ENCODE assay signal across 4 cellular contexts in the genomic region with DNA sequence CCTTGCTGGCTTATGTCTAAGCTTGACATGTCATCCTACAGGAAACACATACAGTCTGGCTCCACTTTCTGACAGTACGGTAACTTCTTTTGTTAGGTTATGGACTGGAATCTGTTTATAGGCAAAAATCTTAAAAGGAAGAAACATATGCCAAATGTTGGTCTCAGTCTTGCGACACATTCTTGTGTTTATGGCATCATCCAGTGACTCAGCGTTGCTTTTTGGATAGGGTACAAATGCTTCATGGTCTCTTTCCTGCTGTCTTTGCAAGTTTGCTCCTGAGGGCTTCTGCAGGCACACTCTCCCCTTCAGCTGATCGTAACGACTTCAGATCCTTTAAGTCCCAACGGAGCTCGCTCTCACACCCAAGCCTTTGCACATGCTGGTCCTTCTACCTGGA.
TF ChIP-seq lines count a peak whose summit lies in the region.

No MANE protein-coding gene starts in this region.

TF ChIP-seq in A549, 52 proteins besides CTCF, POLR2A, EP300 and RAD21:
- no peak for TF ChIP-seq HDAC2 (IDR thresholded peaks at IDR 0.05)
- TF ChIP-seq JUNB (IDR thresholded peaks at IDR 0.05) = peak; percentile 65
- TF ChIP-seq RFX5 (IDR thresholded peaks at IDR 0.05) = no peak
- TF ChIP-seq FOSL2 (IDR thresholded peaks at IDR 0.05) = peak; percentile 61; the same call in 1 of the 2 replicates
- TF ChIP-seq FOSL2 (CRISPR knock-in tag; IDR thresholded peaks at IDR 0.05) = no peak
- TF ChIP-seq, protein P1, sequence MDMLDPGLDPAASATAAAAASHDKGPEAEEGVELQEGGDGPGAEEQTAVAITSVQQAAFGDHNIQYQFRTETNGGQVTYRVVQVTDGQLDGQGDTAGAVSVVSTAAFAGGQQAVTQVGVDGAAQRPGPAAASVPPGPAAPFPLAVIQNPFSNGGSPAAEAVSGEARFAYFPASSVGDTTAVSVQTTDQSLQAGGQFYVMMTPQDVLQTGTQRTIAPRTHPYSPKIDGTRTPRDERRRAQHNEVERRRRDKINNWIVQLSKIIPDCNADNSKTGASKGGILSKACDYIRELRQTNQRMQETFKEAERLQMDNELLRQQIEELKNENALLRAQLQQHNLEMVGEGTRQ (IDR thresholded peaks at IDR 0.05) = no peak
- 0 out of 3 replicates have a peak, but pooled peaks have one; percentile 37 for TF ChIP-seq BCL3 (IDR thresholded peaks at IDR 0.05)
- TF ChIP-seq CEBPB (IDR thresholded peaks at IDR 0.05) = peak; percentile 80 to 87
- no peak for TF ChIP-seq ZNF302 (CRISPR knock-in tag; IDR thresholded peaks at IDR 0.05)
- TF ChIP-seq, protein P2, sequence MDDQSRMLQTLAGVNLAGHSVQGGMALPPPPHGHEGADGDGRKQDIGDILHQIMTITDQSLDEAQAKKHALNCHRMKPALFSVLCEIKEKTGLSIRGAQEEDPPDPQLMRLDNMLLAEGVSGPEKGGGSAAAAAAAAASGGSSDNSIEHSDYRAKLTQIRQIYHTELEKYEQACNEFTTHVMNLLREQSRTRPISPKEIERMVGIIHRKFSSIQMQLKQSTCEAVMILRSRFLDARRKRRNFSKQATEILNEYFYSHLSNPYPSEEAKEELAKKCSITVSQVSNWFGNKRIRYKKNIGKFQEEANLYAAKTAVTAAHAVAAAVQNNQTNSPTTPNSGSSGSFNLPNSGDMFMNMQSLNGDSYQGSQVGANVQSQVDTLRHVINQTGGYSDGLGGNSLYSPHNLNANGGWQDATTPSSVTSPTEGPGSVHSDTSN (IDR thresholded peaks at IDR 0.05) = no peak
- TF ChIP-seq MAFK (IDR thresholded peaks at IDR 0.05; ENCODE audit: partially characterized antibody) = peak; percentile 53
- TF ChIP-seq KDM5A (IDR thresholded peaks at IDR 0.05) = no peak
- TF ChIP-seq, protein P3, sequence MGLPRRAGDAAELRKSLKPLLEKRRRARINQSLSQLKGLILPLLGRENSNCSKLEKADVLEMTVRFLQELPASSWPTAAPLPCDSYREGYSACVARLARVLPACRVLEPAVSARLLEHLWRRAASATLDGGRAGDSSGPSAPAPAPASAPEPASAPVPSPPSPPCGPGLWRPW (IDR thresholded peaks at IDR 0.05) = peak; percentile 63; the same call in 1 of the 2 replicates
- no peak for TF ChIP-seq ZC3H11A (IDR thresholded peaks at IDR 0.05)

TF ChIP-seq in IMR-90, 13 proteins besides CTCF, POLR2A, EP300 and RAD21:
- no peak for TF ChIP-seq RFX5 (IDR thresholded peaks at IDR 0.05; ENCODE audit: low read depth, low read length)
- TF ChIP-seq, protein P4, sequence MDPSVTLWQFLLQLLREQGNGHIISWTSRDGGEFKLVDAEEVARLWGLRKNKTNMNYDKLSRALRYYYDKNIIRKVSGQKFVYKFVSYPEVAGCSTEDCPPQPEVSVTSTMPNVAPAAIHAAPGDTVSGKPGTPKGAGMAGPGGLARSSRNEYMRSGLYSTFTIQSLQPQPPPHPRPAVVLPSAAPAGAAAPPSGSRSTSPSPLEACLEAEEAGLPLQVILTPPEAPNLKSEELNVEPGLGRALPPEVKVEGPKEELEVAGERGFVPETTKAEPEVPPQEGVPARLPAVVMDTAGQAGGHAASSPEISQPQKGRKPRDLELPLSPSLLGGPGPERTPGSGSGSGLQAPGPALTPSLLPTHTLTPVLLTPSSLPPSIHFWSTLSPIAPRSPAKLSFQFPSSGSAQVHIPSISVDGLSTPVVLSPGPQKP (IDR thresholded peaks at IDR 0.05; ENCODE audit: borderline replicate concordance, low read depth, low read length) = no peak
- peak; percentile 61; the same call in 1 of the 2 replicates for TF ChIP-seq FOS (IDR thresholded peaks at IDR 0.05; ENCODE audit: low read depth, low read length)
- TF ChIP-seq RCOR1 (IDR thresholded peaks at IDR 0.05; ENCODE audit: insufficient replicate concordance, low read length) = no peak
- peak; percentile 97 for TF ChIP-seq CEBPB (IDR thresholded peaks at IDR 0.05; ENCODE audit: low read depth, low read length)
- TF ChIP-seq NFE2L2 (IDR thresholded peaks at IDR 0.05; ENCODE audit: low read depth, low read length) = peak; percentile 76
TF ChIP-seq in IMR-90: peak in this region for 3.

TF ChIP-seq in K562, 482 proteins besides CTCF, POLR2A, EP300 and RAD21:
- no peak for TF ChIP-seq CEBPG (CRISPR knock-in tag; IDR thresholded peaks at IDR 0.05)
- TF ChIP-seq CEBPG (tag; conservative IDR thresholded peaks at IDR 0.05 in 1 of 2, IDR thresholded peaks at IDR 0.05 in 1 of 2) = peak; percentile 20 to 85; a peak in 2 of 4 replicates
- TF ChIP-seq CEBPB (tag; IDR thresholded peaks at IDR 0.05) = peak; percentile 73
- no peak for TF ChIP-seq FOXK1 (CRISPR knock-in tag; IDR thresholded peaks at IDR 0.05; ENCODE audit: borderline replicate concordance)
- TF ChIP-seq, protein P5, sequence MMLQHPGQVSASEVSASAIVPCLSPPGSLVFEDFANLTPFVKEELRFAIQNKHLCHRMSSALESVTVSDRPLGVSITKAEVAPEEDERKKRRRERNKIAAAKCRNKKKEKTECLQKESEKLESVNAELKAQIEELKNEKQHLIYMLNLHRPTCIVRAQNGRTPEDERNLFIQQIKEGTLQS (IDR thresholded peaks at IDR 0.05) = peak; percentile 50
- TF ChIP-seq, protein P5 (CRISPR knock-in tag; conservative IDR thresholded peaks at IDR 0.05) = no peak
- TF ChIP-seq CHAMP1 (IDR thresholded peaks at IDR 0.05) = no peak
- TF ChIP-seq NFE2 (IDR thresholded peaks at IDR 0.05; ENCODE audit: low read depth) = 0 out of 2 replicates have a peak, but pooled peaks have one; percentile 21
- TF ChIP-seq, protein P6, sequence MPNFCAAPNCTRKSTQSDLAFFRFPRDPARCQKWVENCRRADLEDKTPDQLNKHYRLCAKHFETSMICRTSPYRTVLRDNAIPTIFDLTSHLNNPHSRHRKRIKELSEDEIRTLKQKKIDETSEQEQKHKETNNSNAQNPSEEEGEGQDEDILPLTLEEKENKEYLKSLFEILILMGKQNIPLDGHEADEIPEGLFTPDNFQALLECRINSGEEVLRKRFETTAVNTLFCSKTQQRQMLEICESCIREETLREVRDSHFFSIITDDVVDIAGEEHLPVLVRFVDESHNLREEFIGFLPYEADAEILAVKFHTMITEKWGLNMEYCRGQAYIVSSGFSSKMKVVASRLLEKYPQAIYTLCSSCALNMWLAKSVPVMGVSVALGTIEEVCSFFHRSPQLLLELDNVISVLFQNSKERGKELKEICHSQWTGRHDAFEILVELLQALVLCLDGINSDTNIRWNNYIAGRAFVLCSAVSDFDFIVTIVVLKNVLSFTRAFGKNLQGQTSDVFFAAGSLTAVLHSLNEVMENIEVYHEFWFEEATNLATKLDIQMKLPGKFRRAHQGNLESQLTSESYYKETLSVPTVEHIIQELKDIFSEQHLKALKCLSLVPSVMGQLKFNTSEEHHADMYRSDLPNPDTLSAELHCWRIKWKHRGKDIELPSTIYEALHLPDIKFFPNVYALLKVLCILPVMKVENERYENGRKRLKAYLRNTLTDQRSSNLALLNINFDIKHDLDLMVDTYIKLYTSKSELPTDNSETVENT (CRISPR knock-in tag; IDR thresholded peaks at IDR 0.05) = no peak
- 0 out of 2 replicates have a peak, but pooled peaks have one; percentile 12 for TF ChIP-seq C11orf30 (IDR thresholded peaks at IDR 0.05; ENCODE audit: low read depth)

TF ChIP-seq in HepG2, 621 proteins besides CTCF, POLR2A, EP300 and RAD21:
- TF ChIP-seq, protein P7, sequence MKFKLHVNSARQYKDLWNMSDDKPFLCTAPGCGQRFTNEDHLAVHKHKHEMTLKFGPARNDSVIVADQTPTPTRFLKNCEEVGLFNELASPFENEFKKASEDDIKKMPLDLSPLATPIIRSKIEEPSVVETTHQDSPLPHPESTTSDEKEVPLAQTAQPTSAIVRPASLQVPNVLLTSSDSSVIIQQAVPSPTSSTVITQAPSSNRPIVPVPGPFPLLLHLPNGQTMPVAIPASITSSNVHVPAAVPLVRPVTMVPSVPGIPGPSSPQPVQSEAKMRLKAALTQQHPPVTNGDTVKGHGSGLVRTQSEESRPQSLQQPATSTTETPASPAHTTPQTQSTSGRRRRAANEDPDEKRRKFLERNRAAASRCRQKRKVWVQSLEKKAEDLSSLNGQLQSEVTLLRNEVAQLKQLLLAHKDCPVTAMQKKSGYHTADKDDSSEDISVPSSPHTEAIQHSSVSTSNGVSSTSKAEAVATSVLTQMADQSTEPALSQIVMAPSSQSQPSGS (CRISPR knock-in tag; IDR thresholded peaks at IDR 0.05) = no peak
- TF ChIP-seq CEBPB (IDR thresholded peaks at IDR 0.05; ENCODE audit: borderline replicate concordance, low read depth, low read length) = 0 out of 2 replicates have a peak, but pooled peaks have one; percentile 32
TF ChIP-seq in HepG2: peak in this region for 1.
